Comparison of ENCODE assay signal across 8 cellular contexts in the genomic region with DNA sequence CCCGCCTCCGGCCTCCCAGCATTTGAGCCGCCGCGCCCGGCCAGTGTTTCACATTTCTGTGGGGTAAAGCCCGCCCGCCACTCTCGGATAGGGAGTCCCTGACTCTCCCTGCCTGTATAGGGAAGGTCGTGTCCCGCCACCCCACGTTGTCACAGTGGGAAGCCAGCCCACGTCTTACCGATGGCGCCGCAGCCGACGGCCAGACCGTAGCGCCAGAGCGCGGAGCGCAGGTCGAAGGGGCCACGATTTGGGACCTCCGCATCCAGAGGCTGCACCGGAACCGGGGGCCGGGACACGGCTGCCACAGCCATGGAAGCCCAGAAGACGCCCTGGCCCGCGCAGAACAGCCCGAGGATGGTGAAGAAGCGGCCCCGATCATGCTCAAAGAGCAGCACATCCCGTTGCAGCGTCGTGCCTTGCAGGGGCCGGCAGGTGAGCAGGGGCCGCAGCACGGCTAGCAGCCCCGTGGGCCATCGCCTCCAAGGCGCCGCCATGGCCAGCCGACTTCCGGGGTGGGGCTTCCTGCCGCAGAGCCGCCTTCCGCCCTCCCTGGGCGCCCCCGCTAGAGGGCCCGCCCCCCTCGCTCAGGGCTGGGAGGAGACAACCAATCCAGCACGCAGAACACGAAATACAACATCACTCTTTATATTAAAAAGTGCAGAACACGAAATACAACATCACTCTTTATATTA. TPM values are rescaled to one million over a fixed set of nuclear protein-coding genes. Genes with fewer than 3 reads are reported as not detected.
DNase-seq lines count a peak whose midpoint lies in the region; ATAC-seq and TF ChIP-seq lines count a peak whose summit lies in the region.

A gene with protein sequence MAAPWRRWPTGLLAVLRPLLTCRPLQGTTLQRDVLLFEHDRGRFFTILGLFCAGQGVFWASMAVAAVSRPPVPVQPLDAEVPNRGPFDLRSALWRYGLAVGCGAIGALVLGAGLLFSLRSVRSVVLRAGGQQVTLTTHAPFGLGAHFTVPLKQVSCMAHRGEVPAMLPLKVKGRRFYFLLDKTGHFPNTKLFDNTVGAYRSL (minus strand): TSS at position 506 of the 692 bp plus-strand sequence. CDS start 12 bp downstream, at position 494.

- peaks cover 27% of the 10 kb centered on the region for H3K36me3 ChIP-seq in mucosa of stomach (ENCODE audit: control insufficient read depth, insufficient read depth, low read length)

- peak within 1 kb of the TSS; percentile 77 for H3K9ac ChIP-seq in mucosa of stomach (ENCODE audit: low read length)

- no peak for TF ChIP-seq CTCF in epithelial cell of proximal tubule (conservative IDR thresholded peaks at IDR 0.05; ENCODE audit: low read depth, low read length)

- peaks cover 21% of the 10 kb centered on the region for H3K4me1 ChIP-seq in mucosa of stomach (ENCODE audit: control insufficient read depth, insufficient read depth, low read length)

- peak; percentile 56 for DNase-seq in CMK (ENCODE audit: low read depth)
- peak in 70 of 76 experiments; percentile 19 to 88 (median 70) for DNase-seq in HUDEP-2 (lab: John Stamatoyannopoulos, UW; ENCODE audit: unreplicated experiment in 76 of 76)
- DNase-seq in OCI-M1 (lab: John Stamatoyannopoulos, UW) = peak; percentile 92
- peak; percentile 85 for DNase-seq in activated T-cell treated with anti-CD3 and anti-CD28 coated beads for 4 hours
- no peak for DNase-seq in epithelial cell of proximal tubule (ENCODE audit: low read depth)
- DNase-seq in stimulated activated CD8-positive, alpha-beta memory T cell treated with anti-CD3 and anti-CD28 coated beads, Interleukin-7, amount 100 ng/mL, for 1 hour (ENCODE audit: low read depth in 2 of 2) = peak; percentile 82 to 83

- peak within 1 kb of the TSS; percentile 95 for H3K4me3 ChIP-seq in epithelial cell of proximal tubule (ENCODE audit: low read depth, low read length)
- peak within 1 kb of the TSS; percentile 64 for H3K4me3 ChIP-seq in mucosa of stomach (ENCODE audit: low read length)

- peak; percentile 72 for ATAC-seq in GM19463 (IDR thresholded peaks at IDR 0.05; ENCODE audit: unreplicated experiment)

- H3K9me3 ChIP-seq in mucosa of stomach (ENCODE audit: control insufficient read depth, low read length) = no peaks in the 10 kb centered on the region

- H3K27me3 ChIP-seq in mucosa of stomach (ENCODE audit: control insufficient read depth, insufficient read depth, low read length) = no peaks in the 10 kb centered on the region

RNA-seq across cellular contexts. Expression of the gene that starts here (rescaled TPM):
- total RNA-seq in epithelial cell of proximal tubule = 51.1 and 58.9 TPM in 2 replicates
